ENCODE assay signal across 1 cellular context in the genomic region with DNA sequence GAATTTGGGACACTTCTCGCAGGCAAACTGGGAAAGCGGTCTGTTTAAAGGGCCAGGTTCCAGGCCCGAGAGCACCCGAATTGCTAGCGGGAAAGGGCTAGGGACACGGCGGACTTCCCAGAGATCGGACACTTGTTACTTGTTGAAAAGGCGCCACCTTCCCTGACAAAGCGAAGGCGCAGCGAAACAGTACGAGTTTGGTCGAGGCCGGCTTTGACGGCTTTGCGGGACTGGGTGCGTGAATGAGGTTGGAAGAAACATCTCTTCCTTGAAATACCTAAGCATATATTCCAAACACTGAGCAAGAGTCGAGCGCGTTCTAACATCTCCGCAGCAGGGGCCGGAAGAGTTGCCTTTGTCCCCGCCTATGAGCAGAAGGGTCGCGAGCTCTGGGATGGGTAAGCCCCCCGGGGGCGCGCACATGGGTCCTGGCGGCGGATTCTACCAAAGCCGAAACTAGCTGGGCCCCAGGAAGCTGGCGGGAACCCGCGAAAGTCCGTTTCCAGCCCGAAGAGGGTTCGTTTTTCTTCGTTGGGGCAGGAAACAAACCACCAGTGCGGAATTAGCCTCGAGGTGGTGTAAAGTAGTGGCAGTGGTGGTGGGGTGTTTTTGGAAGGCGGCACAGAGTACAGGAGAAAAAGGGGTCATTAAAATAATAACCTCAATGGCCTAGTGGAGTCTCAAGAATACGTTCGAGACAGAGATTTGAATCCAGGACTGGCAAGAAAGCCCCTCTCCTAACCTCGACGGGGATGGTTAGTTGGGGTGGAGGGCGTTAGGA.
TF ChIP-seq lines count a peak whose summit lies in the region.

No MANE protein-coding gene starts in this region.

TF ChIP-seq in liver, 16 proteins besides CTCF, POLR2A, EP300 and RAD21 (continued from another document):
- TF ChIP-seq, protein P1, sequence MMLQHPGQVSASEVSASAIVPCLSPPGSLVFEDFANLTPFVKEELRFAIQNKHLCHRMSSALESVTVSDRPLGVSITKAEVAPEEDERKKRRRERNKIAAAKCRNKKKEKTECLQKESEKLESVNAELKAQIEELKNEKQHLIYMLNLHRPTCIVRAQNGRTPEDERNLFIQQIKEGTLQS (IDR thresholded peaks at IDR 0.05) = no peak
- TF ChIP-seq RXRA (IDR thresholded peaks at IDR 0.05) (no peak), JUND (IDR thresholded peaks at IDR 0.05) (no peak)
